1 cellular context compared by ENCODE assay signal in the genomic region with DNA sequence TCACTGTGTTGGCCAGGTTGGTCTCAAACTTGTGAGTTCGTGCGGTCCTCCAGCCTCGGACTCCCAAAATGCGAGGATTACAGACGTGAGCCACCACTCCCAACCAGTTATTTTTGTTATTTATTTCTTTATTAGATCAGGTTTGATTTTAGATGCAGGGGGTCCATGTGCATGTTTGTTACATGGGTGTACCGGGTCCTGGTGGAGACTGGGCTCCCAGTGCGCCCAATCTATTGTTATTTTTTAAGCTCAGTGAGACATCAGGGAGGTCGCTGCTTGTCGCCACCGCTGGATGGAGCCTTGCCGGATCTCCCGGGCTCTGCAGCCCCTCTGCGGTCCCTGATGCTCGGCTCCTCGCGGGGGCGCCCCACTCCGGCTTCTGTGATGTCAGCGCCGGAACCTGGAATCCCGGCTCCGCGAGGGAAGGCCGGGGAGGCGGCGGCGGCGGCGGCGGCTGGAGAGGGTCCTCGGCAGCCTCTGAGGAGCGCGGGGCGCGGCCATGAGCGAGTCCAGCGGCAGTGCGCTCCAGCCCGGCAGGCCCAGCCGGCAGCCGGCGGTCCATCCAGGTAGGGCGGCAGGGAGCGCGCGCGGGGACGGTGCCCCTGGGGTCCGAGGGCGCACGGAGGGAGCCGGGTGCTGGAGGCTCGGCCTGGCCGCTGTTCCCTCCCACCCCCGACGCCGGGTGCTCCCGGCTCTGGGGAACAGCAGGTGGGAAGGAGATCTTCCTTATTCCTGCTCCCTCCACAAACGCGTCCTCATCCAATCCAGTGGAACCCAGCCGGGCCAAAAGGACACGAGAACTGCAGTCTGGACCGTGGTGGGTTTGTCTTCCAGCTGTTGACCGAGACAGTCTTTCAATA.
A peak's percentile ranks its signal among the peaks of the same experiment; 100 is the strongest.
TF ChIP-seq lines count a peak whose summit lies in the region.

Gene TMC7 (plus strand): TSS at position 370 of the 860 bp plus-strand sequence. CDS start 130 bp downstream, at position 500.

TF ChIP-seq in HEK293, 187 proteins besides CTCF, POLR2A, EP300 and RAD21 (continued from another document and continues in another):
- TF ChIP-seq, protein P1, sequence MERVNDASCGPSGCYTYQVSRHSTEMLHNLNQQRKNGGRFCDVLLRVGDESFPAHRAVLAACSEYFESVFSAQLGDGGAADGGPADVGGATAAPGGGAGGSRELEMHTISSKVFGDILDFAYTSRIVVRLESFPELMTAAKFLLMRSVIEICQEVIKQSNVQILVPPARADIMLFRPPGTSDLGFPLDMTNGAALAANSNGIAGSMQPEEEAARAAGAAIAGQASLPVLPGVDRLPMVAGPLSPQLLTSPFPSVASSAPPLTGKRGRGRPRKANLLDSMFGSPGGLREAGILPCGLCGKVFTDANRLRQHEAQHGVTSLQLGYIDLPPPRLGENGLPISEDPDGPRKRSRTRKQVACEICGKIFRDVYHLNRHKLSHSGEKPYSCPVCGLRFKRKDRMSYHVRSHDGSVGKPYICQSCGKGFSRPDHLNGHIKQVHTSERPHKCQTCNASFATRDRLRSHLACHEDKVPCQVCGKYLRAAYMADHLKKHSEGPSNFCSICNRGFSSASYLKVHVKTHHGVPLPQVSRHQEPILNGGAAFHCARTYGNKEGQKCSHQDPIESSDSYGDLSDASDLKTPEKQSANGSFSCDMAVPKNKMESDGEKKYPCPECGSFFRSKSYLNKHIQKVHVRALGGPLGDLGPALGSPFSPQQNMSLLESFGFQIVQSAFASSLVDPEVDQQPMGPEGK (tag by site-specific recombination; IDR thresholded peaks at IDR 0.05), result peak; percentile 77
- TF ChIP-seq ZNF324 (tag by site-specific recombination; IDR thresholded peaks at IDR 0.05) (peak; percentile 46; the same call in 1 of the 2 replicates), ZBTB17 (tag by site-specific recombination; IDR thresholded peaks at IDR 0.05) (peak; percentile 65), ZNF521 (tag by site-specific recombination; IDR thresholded peaks at IDR 0.05) (no peak), ZNF600 (tag by site-specific recombination; IDR thresholded peaks at IDR 0.05) (peak; percentile 71), ZNF629 (tag by site-specific recombination; IDR thresholded peaks at IDR 0.05) (peak; percentile 80), ZNF561 (tag by site-specific recombination; IDR thresholded peaks at IDR 0.05; ENCODE audit: borderline replicate concordance) (peak; percentile 88; the same call in 1 of the 2 replicates), ZBTB20 (tag by site-specific recombination; IDR thresholded peaks at IDR 0.05) (peak; percentile 83), MZF1 (tag by site-specific recombination; IDR thresholded peaks at IDR 0.05; ENCODE audit: borderline replicate concordance) (peak; percentile 37; the same call in 1 of the 2 replicates), RBAK (tag by site-specific recombination; IDR thresholded peaks at IDR 0.05) (no peak), PRDM10 (tag by site-specific recombination; IDR thresholded peaks at IDR 0.05) (peak; percentile 40; the same call in 1 of the 2 replicates), ZNF660 (tag by site-specific recombination; IDR thresholded peaks at IDR 0.05) (peak; percentile 94), ZNF518A (tag by site-specific recombination; conservative IDR thresholded peaks at IDR 0.05; ENCODE audit: low read depth) (0 out of 2 replicates have a peak, but pooled peaks have one; percentile 14), ZBTB7A (tag by site-specific recombination; IDR thresholded peaks at IDR 0.05; ENCODE audit: low read depth) (peak; percentile 46), KLF10 (tag by site-specific recombination; IDR thresholded peaks at IDR 0.05) (peak; percentile 64; the same call in 1 of the 2 replicates), ZNF398 (tag by site-specific recombination; IDR thresholded peaks at IDR 0.05) (peak; percentile 60; the same call in 1 of the 2 replicates), ZNF302 (tag by site-specific recombination; IDR thresholded peaks at IDR 0.05; ENCODE audit: low read depth) (no peak), ZNF175 (tag by site-specific recombination; IDR thresholded peaks at IDR 0.05) (no peak), GLIS2 (tag by site-specific recombination; IDR thresholded peaks at IDR 0.05) (peak; percentile 78), ZEB2 (tag by site-specific recombination; IDR thresholded peaks at IDR 0.05) (peak; percentile 77; the same call in 1 of the 2 replicates), ZNF654 (tag by site-specific recombination; IDR thresholded peaks at IDR 0.05; ENCODE audit: low read depth) (peak; percentile 66), ZNF311 (tag by site-specific recombination; IDR thresholded peaks at IDR 0.05; ENCODE audit: borderline replicate concordance) (no peak), ZNF2 (tag by site-specific recombination; IDR thresholded peaks at IDR 0.05) (peak; percentile 39; the same call in 1 of the 2 replicates), ZNF184 (tag by site-specific recombination; IDR thresholded peaks at IDR 0.05) (0 out of 2 replicates have a peak, but pooled peaks have one; percentile 17), ZNF121 (tag by site-specific recombination; IDR thresholded peaks at IDR 0.05) (peak; percentile 96; the same call in 1 of the 2 replicates), ZNF596 (tag by site-specific recombination; IDR thresholded peaks at IDR 0.05) (peak; percentile 52; the same call in 1 of the 2 replicates), ZIC2 (tag by site-specific recombination; IDR thresholded peaks at IDR 0.05) (peak; percentile 39)
- TF ChIP-seq, protein P2, sequence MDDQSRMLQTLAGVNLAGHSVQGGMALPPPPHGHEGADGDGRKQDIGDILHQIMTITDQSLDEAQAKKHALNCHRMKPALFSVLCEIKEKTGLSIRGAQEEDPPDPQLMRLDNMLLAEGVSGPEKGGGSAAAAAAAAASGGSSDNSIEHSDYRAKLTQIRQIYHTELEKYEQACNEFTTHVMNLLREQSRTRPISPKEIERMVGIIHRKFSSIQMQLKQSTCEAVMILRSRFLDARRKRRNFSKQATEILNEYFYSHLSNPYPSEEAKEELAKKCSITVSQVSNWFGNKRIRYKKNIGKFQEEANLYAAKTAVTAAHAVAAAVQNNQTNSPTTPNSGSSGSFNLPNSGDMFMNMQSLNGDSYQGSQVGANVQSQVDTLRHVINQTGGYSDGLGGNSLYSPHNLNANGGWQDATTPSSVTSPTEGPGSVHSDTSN (CRISPR knock-in tag; IDR thresholded peaks at IDR 0.05), result 0 out of 2 replicates have a peak, but pooled peaks have one; percentile 61
- TF ChIP-seq, protein P3, sequence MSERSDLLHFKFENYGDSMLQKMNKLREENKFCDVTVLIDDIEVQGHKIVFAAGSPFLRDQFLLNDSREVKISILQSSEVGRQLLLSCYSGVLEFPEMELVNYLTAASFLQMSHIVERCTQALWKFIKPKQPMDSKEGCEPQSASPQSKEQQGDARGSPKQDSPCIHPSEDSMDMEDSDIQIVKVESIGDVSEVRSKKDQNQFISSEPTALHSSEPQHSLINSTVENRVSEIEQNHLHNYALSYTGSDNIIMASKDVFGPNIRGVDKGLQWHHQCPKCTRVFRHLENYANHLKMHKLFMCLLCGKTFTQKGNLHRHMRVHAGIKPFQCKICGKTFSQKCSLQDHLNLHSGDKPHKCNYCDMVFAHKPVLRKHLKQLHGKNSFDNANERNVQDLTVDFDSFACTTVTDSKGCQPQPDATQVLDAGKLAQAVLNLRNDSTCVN (tag by site-specific recombination; optimal IDR thresholded peaks at IDR 0.05), result peak; percentile 78
- TF ChIP-seq, protein P4, sequence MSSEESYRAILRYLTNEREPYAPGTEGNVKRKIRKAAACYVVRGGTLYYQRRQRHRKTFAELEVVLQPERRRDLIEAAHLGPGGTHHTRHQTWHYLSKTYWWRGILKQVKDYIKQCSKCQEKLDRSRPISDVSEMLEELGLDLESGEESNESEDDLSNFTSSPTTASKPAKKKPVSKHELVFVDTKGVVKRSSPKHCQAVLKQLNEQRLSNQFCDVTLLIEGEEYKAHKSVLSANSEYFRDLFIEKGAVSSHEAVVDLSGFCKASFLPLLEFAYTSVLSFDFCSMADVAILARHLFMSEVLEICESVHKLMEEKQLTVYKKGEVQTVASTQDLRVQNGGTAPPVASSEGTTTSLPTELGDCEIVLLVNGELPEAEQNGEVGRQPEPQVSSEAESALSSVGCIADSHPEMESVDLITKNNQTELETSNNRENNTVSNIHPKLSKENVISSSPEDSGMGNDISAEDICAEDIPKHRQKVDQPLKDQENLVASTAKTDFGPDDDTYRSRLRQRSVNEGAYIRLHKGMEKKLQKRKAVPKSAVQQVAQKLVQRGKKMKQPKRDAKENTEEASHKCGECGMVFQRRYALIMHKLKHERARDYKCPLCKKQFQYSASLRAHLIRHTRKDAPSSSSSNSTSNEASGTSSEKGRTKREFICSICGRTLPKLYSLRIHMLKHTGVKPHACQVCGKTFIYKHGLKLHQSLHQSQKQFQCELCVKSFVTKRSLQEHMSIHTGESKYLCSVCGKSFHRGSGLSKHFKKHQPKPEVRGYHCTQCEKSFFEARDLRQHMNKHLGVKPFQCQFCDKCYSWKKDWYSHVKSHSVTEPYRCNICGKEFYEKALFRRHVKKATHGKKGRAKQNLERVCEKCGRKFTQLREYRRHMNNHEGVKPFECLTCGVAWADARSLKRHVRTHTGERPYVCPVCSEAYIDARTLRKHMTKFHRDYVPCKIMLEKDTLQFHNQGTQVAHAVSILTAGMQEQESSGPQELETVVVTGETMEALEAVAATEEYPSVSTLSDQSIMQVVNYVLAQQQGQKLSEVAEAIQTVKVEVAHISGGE (tag by site-specific recombination; conservative IDR thresholded peaks at IDR 0.05; ENCODE audit: low read depth), result 0 out of 2 replicates have a peak, but pooled peaks have one; percentile 20
